Comparison of ENCODE assay signal across 8 cellular contexts in genomic region chr1:110106013-110106941, GRCh38. TPM values are rescaled to one million over a fixed set of nuclear protein-coding genes. Genes with fewer than 3 reads are reported as not detected.
DNase-seq lines count a peak whose midpoint lies in the region; ATAC-seq and TF ChIP-seq lines count a peak whose summit lies in the region.
"Had no signal": no experiment of that assay in that cellular context is flagged by ENCODE, and none has a peak within 500 bp of the region (broad histone marks: within the 10 kb centered on the region; RNA-seq: fewer than 3 reads in every experiment).

No MANE protein-coding gene starts in this region.

- no peak for TF ChIP-seq EP300 in tibial nerve (IDR thresholded peaks at IDR 0.05)

- no peaks in the 10 kb centered on the region for H3K9me3 ChIP-seq in tibial nerve

- ATAC-seq in activated T-cell treated with anti-CD3 and anti-CD28 coated beads, Interleukin-2, amount 50 U/mL, for 4 hours: peak; percentile 89 to 90

- no peaks in the 10 kb centered on the region for H3K4me1 Mint-ChIP-seq in activated T-cell treated with anti-CD3 and anti-CD28 coated beads, Interleukin-2, amount 50 U/mL, for 4 hours (ENCODE audit: low read depth)
- peaks cover 12% of the 10 kb centered on the region for H3K4me1 Mint-ChIP-seq in neural crest cell

- H3K36me3 Mint-ChIP-seq in activated T-cell treated with anti-CD3 and anti-CD28 coated beads, Interleukin-2, amount 50 U/mL, for 4 hours (ENCODE audit: insufficient read depth): no peaks in the 10 kb centered on the region
- no peaks in the 10 kb centered on the region for H3K36me3 Mint-ChIP-seq in neural crest cell (ENCODE audit: low read depth)

- H3K27me3 Mint-ChIP-seq in activated T-cell treated with anti-CD3 and anti-CD28 coated beads, Interleukin-2, amount 50 U/mL, for 4 hours (ENCODE audit: low read depth): peaks cover 5% of the 10 kb centered on the region
- H3K27me3 Mint-ChIP-seq in neural crest cell (ENCODE audit: low read depth): peaks cover 9% of the 10 kb centered on the region

- H3K36me3 ChIP-seq in tibial nerve: no peaks in the 10 kb centered on the region

- peak; percentile 80 for DNase-seq in GM10266 (ENCODE audit: extremely low spot score)
- DNase-seq in HT1080 (ENCODE audit: low read depth): peak; percentile 75
- DNase-seq in OCI-M1 (lab: John Stamatoyannopoulos, UW): peak; percentile 83
- DNase-seq in activated T-cell treated with anti-CD3 and anti-CD28 coated beads, Interleukin-2, amount 50 U/mL, for 4 hours: peak; percentile 42
- DNase-seq in fibroblast of peridontal ligament (ENCODE audit: extremely low read depth): peak; percentile 69
- DNase-seq in neural crest cell (ENCODE audit: low read depth, low spot score): peak; percentile 76
- DNase-seq in tibial nerve (ENCODE audit: low spot score in 2 of 2): peak; percentile 33 to 60

- no peak overlapping the region for H3K27ac Mint-ChIP-seq in neural crest cell (ENCODE audit: unreplicated experiment)

- H3K9me3 Mint-ChIP-seq in activated T-cell treated with anti-CD3 and anti-CD28 coated beads, Interleukin-2, amount 50 U/mL, for 4 hours: no peaks in the 10 kb centered on the region
- no peaks in the 10 kb centered on the region for H3K9me3 Mint-ChIP-seq in neural crest cell

- no peaks in the 10 kb centered on the region for H3K4me1 ChIP-seq in tibial nerve

- peak; percentile 95 for TF ChIP-seq CTCF in GM10266 (IDR thresholded peaks at IDR 0.05; ENCODE audit: control insufficient read depth, insufficient read depth, low read depth, missing control alignments)
- TF ChIP-seq CTCF in neural crest cell (conservative IDR thresholded peaks at IDR 0.05): peak; percentile 90
- TF ChIP-seq CTCF in tibial nerve (IDR thresholded peaks at IDR 0.05): peak; percentile 81 to 93 (median 88)

- WGBS in tibial nerve, 2 donors: 6 to 22% methylated on average over 2 to 6 of the region's 8 CpGs

- H3K27me3 ChIP-seq in tibial nerve: no peaks in the 10 kb centered on the region

- H3K4me3 ChIP-seq in tibial nerve: no peak overlapping the region

- no peak overlapping the region for H3K4me3 Mint-ChIP-seq in activated T-cell treated with anti-CD3 and anti-CD28 coated beads, Interleukin-2, amount 50 U/mL, for 4 hours
- H3K4me3 Mint-ChIP-seq in neural crest cell: no peak overlapping the region

- no peak overlapping the region for H3K27ac ChIP-seq in tibial nerve

- TF ChIP-seq POLR2A in tibial nerve (IDR thresholded peaks at IDR 0.05): no peak

RNA-seq across cellular contexts. Expression of gene UBL4B, which starts 6.0 kb away (rescaled TPM):
- total RNA-seq in HT1080 (2014; rRNA removed; shearing (Covaris generic)): not detected in 2 replicates
- not detected in 2 replicates for polyA plus RNA-seq in HT1080 (2015; cell fraction: cytosol; rRNA removed)
- polyA plus RNA-seq in HT1080 (2015; cell fraction: nucleus; rRNA removed): not detected in 2 replicates
- total RNA-seq in activated T-cell treated with anti-CD3 and anti-CD28 coated beads, Interleukin-2, amount 50 U/mL, for 4 hours: not detected
- not detected in 2 replicates for total RNA-seq in neural crest cell
- under 1 TPM in 1 of 4 donors, not detected in 3; 0.42 TPM for total RNA-seq in tibial nerve
- total RNA-seq: mononuclear cell had no signal

RNA-seq across cellular contexts. Expression of gene ALX3, which starts 35.8 kb away (rescaled TPM):
- total RNA-seq in HT1080 (2014; rRNA removed; shearing (Covaris generic)): not detected in 2 replicates
- polyA plus RNA-seq in HT1080 (2015; cell fraction: cytosol; rRNA removed): not detected in 2 replicates
- not detected in 2 replicates for polyA plus RNA-seq in HT1080 (2015; cell fraction: nucleus; rRNA removed)
- total RNA-seq in activated T-cell treated with anti-CD3 and anti-CD28 coated beads, Interleukin-2, amount 50 U/mL, for 4 hours: not detected
- 0.21 TPM in 1 of 2 replicates, not detected in the other for total RNA-seq in neural crest cell
- not detected for total RNA-seq in tibial nerve
- total RNA-seq: mononuclear cell had no signal

RNA-seq across cellular contexts. Expression of gene SLC6A17, which starts 44.0 kb away (rescaled TPM):
- total RNA-seq in HT1080 (2014; rRNA removed; shearing (Covaris generic)): not detected in 2 replicates
- 0.02 and 0.05 TPM in 2 replicates for polyA plus RNA-seq in HT1080 (2015; cell fraction: cytosol; rRNA removed)
- polyA plus RNA-seq in HT1080 (2015; cell fraction: nucleus; rRNA removed): 0.05 TPM in 2 replicates
- under 1 TPM in 2 of 3 donors, not detected in 1; 0.05 to 0.10 TPM for total RNA-seq in activated T-cell treated with anti-CD3 and anti-CD28 coated beads, Interleukin-2, amount 50 U/mL, for 4 hours
- total RNA-seq in neural crest cell (0.14 TPM in 1 of 2 replicates, not detected in the other), tibial nerve (under 1 TPM in 2 of 4 donors, not detected in 2; under 0.01 to 0.22 TPM)
